Comparison of ENCODE assay signal across 25 cellular contexts in the genomic region with DNA sequence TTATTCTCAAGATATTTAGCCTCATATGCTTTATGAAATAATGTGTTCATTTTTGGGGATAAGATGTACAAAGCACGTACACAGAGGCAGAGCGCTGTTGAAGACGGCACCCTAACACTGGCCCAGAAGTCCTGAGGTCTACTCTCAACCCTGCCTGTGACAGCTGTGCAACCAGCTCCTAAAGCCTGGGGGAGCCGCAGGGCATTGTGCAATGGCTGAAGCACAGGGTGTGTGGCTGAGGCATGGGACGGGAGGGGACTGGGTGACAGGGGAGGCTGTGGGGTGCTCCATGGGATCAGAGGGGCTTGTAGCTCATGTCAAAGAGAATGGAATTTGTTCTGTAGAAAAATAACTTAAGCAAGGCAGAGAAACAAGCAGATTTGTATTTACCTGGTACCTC. TPM values are rescaled to one million over a fixed set of nuclear protein-coding genes. Genes with fewer than 3 reads are reported as not detected.
"Had no signal": no experiment of that assay in that cellular context is flagged by ENCODE, and none has a peak within 500 bp of the region (broad histone marks: within the 10 kb centered on the region; RNA-seq: fewer than 3 reads in every experiment).

No MANE protein-coding gene starts in this region.

- H3K27ac Mint-ChIP-seq: activated CD4-positive, alpha-beta T cell treated with anti-CD3 and anti-CD28 coated beads, Interleukin-2, amount 10 ng/mL, durations not matched to agents 24 days and 14 days; activated naive CD4-positive, alpha-beta T cell treated with anti-CD3 and anti-CD28 coated beads, Interleukin-2, amount 50 U/mL, for 72 hours; activated naive CD8-positive, alpha-beta T cell treated with anti-CD3 and anti-CD28 coated beads, Interleukin-2, amount 50 U/mL, for 24 hours; WTC11 had no signal

- H3K27me3 ChIP-seq: ascending aorta, body of pancreas, Peyer's patch, SJSA1 had no signal

- H3K9me3 Mint-ChIP-seq: activated CD4-positive, alpha-beta T cell treated with anti-CD3 and anti-CD28 coated beads, Interleukin-2, amount 10 ng/mL, durations not matched to agents 24 days and 14 days; activated naive CD4-positive, alpha-beta T cell treated with anti-CD3 and anti-CD28 coated beads, Interleukin-2, amount 50 U/mL, for 72 hours; activated naive CD8-positive, alpha-beta T cell treated with anti-CD3 and anti-CD28 coated beads, Interleukin-2, amount 50 U/mL, for 24 hours; activated T-cell treated with anti-CD3 and anti-CD28 coated beads, Interleukin-2, amount 50 U/mL, for 4 hours; WTC11 had no signal

- H3K36me3 ChIP-seq: ascending aorta, Peyer's patch, SJSA1 had no signal

- H3K4me3 Mint-ChIP-seq: activated CD4-positive, alpha-beta T cell treated with anti-CD3 and anti-CD28 coated beads, Interleukin-2, amount 10 ng/mL, durations not matched to agents 24 days and 14 days; activated naive CD8-positive, alpha-beta T cell treated with anti-CD3 and anti-CD28 coated beads, Interleukin-2, amount 50 U/mL, for 24 hours; activated T-cell treated with anti-CD3 and anti-CD28 coated beads, Interleukin-2, amount 50 U/mL, for 4 hours; WTC11 had no signal

- H3K27ac ChIP-seq: ascending aorta, body of pancreas, Peyer's patch, RWPE1, SJSA1 had no signal

- H3K4me3 ChIP-seq: ascending aorta, body of pancreas, Peyer's patch, SJSA1 had no signal

- ATAC-seq: activated naive CD4-positive, alpha-beta T cell treated with anti-CD3 and anti-CD28 coated beads, Interleukin-2, amount 50 U/mL, for 72 hours; activated naive CD8-positive, alpha-beta T cell treated with anti-CD3 and anti-CD28 coated beads, Interleukin-2, amount 50 U/mL, for 24 hours; activated T-cell treated with anti-CD3 and anti-CD28 coated beads, Interleukin-2, amount 50 U/mL, for 4 hours; body of pancreas; SK-N-SH treated with all-trans-retinoic acid at 6 μM for 48 hours; WTC11 had no signal

- H3K9me3 ChIP-seq: ascending aorta, body of pancreas, Peyer's patch, SJSA1 had no signal

- DNase-seq: activated CD4-positive, alpha-beta T cell treated with anti-CD3 and anti-CD28 coated beads, Interleukin-2, amount 10 ng/mL, durations not matched to agents 24 days and 14 days; activated CD4-positive, alpha-beta T cell treated with anti-CD3 and anti-CD28 coated beads, Interleukin-2, amount 50 U/mL, for 48 hours; activated CD4-positive, CD25-positive, alpha-beta regulatory T cell treated with anti-CD3 and anti-CD28 coated beads, Interleukin-2, amount 50 U/mL, for 72 hours; activated effector memory CD4-positive, alpha-beta T cell treated with anti-CD3 and anti-CD28 coated beads, Interleukin-2, amount 50 U/mL, for 16 hours; activated naive CD4-positive, alpha-beta T cell treated with Interleukin-2 at 50 U/mL for 16 hours; activated naive CD8-positive, alpha-beta T cell treated with anti-CD3 and anti-CD28 coated beads, Interleukin-2, amount 50 U/mL, for 24 hours; activated T-cell treated with anti-CD3 and anti-CD28 coated beads, Interleukin-2, amount 50 U/mL, for 4 hours; amniotic stem cell; body of pancreas; MM.1S; NCI-H1105; NCI-H1436; NCI-H1694 treated with DMSO at 0.1 percent for 48 hours; NCI-H2081; NCI-H446; NCI-H524; Peyer's patch; Right ventricle myocardium superior; SW 1271 had no signal

- H3K4me1 ChIP-seq: ascending aorta, body of pancreas, Peyer's patch, SJSA1 had no signal

- H3K4me1 Mint-ChIP-seq: WTC11 had no signal

- H3K27me3 Mint-ChIP-seq: activated CD4-positive, alpha-beta T cell treated with anti-CD3 and anti-CD28 coated beads, Interleukin-2, amount 10 ng/mL, durations not matched to agents 24 days and 14 days; activated naive CD8-positive, alpha-beta T cell treated with anti-CD3 and anti-CD28 coated beads, Interleukin-2, amount 50 U/mL, for 24 hours had no signal

RNA-seq across cellular contexts. Expression of a gene that starts 58.5 kb away (rescaled TPM):
- total RNA-seq: ascending aorta, SJSA1 had no signal
